In the genomic region with DNA sequence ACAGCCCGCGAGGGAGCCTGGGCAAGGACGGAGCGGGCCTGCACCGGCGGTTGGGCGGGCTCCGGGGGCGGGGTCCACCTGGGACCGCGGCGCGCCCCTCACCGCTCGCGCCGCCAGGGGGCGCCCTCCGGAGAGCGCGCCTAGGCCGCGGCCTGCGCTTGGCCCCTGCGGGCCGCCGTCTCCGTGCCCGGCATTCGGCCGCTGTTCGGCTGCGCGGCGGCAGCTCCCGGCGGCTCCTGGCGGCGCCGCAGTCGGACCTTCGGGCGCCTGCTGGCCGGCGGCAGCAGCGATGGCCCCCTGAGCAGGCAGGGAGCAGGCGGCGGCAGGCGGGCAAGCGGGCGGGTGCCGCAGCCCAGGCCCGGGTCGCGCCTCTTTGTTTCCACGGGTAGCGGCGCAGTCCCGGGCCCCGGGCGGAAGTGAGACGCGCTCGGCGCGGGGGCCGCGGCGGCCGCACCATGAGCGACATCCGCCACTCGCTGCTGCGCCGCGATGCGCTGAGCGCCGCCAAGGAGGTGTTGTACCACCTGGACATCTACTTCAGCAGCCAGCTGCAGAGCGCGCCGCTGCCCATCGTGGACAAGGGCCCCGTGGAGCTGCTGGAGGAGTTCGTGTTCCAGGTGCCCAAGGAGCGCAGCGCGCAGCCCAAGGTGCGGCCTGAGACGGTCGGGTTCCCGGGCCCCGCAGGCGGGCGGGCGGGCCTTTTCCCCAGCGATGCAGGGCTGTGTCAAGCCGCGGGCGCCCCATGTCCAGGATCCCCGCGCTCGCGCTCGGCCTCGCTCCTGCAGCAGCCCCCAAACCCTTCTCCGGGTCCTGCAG, we compare ENCODE assay signal across 1 cellular context.
TF ChIP-seq lines count a peak whose summit lies in the region.

A gene (plus strand): TSS at position 193 of the 816 bp plus-strand sequence. CDS start 263 bp downstream, at position 456.

TF ChIP-seq in H1, 55 proteins besides CTCF, POLR2A, EP300 and RAD21:
- TF ChIP-seq TAF7 (optimal IDR thresholded peaks at IDR 0.05; ENCODE audit: borderline replicate concordance, low read depth, low read length) = peak; percentile 95
- peak in 1 of 2 experiments; percentile 52; a peak in 2 of 4 replicates for TF ChIP-seq SIN3A (conservative IDR thresholded peaks at IDR 0.05 in 1 of 2, IDR thresholded peaks at IDR 0.05 in 1 of 2; ENCODE audit: low read depth in 1 of 2, low read length in 2 of 2)
- TF ChIP-seq, protein P1, sequence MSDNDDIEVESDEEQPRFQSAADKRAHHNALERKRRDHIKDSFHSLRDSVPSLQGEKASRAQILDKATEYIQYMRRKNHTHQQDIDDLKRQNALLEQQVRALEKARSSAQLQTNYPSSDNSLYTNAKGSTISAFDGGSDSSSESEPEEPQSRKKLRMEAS (IDR thresholded peaks at IDR 0.05) = peak; percentile 12; the same call in 1 of the 2 replicates
- TF ChIP-seq POLR2AphosphoS5 (IDR thresholded peaks at IDR 0.05; ENCODE audit: low read depth, low read length) = peak; percentile 74
- TF ChIP-seq HDAC2 (IDR thresholded peaks at IDR 0.05; ENCODE audit: borderline replicate concordance in 1 of 2, low read depth in 2 of 2, low read length in 2 of 2) = 0 out of 4 replicates have a peak, but pooled peaks of 1 of the 2 experiments have one; percentile 72
- TF ChIP-seq EZH2 (IDR thresholded peaks at IDR 0.05; ENCODE audit: low read depth, low read length, severe bottlenecking) = no peak
- peak; percentile 78 for TF ChIP-seq PHF8 (conservative IDR thresholded peaks at IDR 0.05; ENCODE audit: low read depth, low read length)
- TF ChIP-seq TCF12 (IDR thresholded peaks at IDR 0.05; ENCODE audit: low read depth, low read length) = peak; percentile 38; the same call in 1 of the 2 replicates
- TF ChIP-seq EGR1 (IDR thresholded peaks at IDR 0.05; ENCODE audit: borderline replicate concordance, low read depth, low read length) = peak; percentile 54; the same call in 1 of the 2 replicates
- TF ChIP-seq GABPA (IDR thresholded peaks at IDR 0.05; ENCODE audit: borderline replicate concordance, insufficient read depth, low read length) = peak; percentile 72
- peak; percentile 78; the same call in 1 of the 2 replicates for TF ChIP-seq TBP (IDR thresholded peaks at IDR 0.05; ENCODE audit: low read depth, low read length)
- no peak for TF ChIP-seq KDM1A (IDR thresholded peaks at IDR 0.05; ENCODE audit: borderline replicate concordance, low read length)
- no peak for TF ChIP-seq CHD1 (IDR thresholded peaks at IDR 0.05; ENCODE audit: low read depth, low read length)
- TF ChIP-seq SRF (IDR thresholded peaks at IDR 0.05; ENCODE audit: low read depth, low read length) = no peak
- TF ChIP-seq TAF1 (IDR thresholded peaks at IDR 0.05; ENCODE audit: low read depth, low read length) = peak; percentile 97
- peak; percentile 44; the same call in 1 of the 2 replicates for TF ChIP-seq RBBP5 (IDR thresholded peaks at IDR 0.05; ENCODE audit: borderline replicate concordance, low read depth, low read length)
- peak; percentile 77; the same call in 1 of the 2 replicates for TF ChIP-seq GTF2F1 (IDR thresholded peaks at IDR 0.05; ENCODE audit: borderline replicate concordance, low read depth, low read length)
- TF ChIP-seq POU5F1 (IDR thresholded peaks at IDR 0.05; ENCODE audit: low read depth, low read length) = no peak
- TF ChIP-seq KDM4A (IDR thresholded peaks at IDR 0.05; ENCODE audit: low read depth, low read length, severe bottlenecking) = peak; percentile 88
- TF ChIP-seq SP4 (IDR thresholded peaks at IDR 0.05; ENCODE audit: low read length) = no peak; the same call in 1 of the 2 replicates
